In genomic region chr5:1521671-1522600, GRCh38 we compare ENCODE assay signal across 8 cellular contexts. TPM values are rescaled to one million over a fixed set of nuclear protein-coding genes. Genes with fewer than 3 reads are reported as not detected.
A peak's percentile ranks its signal among the peaks of the same experiment; 100 is the strongest.
DNase-seq lines count a peak whose midpoint lies in the region; ATAC-seq and TF ChIP-seq lines count a peak whose summit lies in the region.

No MANE protein-coding gene starts in this region.

- intact Hi-C loops in stomach (cut with DNase I; ENCODE audit: low total_unique reads), result no loop called here

- H3K4me1 ChIP-seq in stomach, result peaks cover 14 to 36% (median 31%) of the 10 kb centered on the region in 4 donors

- H3K4me3 ChIP-seq in stomach, result peak overlapping the region; percentile 84 to 99 (median 86)

- DNase-seq in EH (ENCODE audit: low read depth), result peak; percentile 91
- DNase-seq in Kasumi-1 (lab: John Stamatoyannopoulos, UW), result peak; percentile 71 to 88
- peak; percentile 54 for DNase-seq in amniotic stem cell (lab: John Stamatoyannopoulos, UW)
- DNase-seq in iris pigment epithelial cell (ENCODE audit: low read depth), result peak; percentile 89
- peak; percentile 21 for DNase-seq in stomach
- DNase-seq in NCI-H1048 (lab: John Stamatoyannopoulos, UW), result no peak
- DNase-seq in NAMALWA (ENCODE audit: low spot score), result no peak

- TF ChIP-seq CTCF in stomach (IDR thresholded peaks at IDR 0.05), result no peak

- H3K36me3 ChIP-seq in stomach, result peaks cover 0 to 32% (median 29%) of the 10 kb centered on the region in 4 donors

- no peaks in the 10 kb centered on the region for H3K9me3 ChIP-seq in stomach

- peak overlapping the region in 1 of 5 donors; percentile 8 for H3K27ac ChIP-seq in stomach

- no peak for TF ChIP-seq EP300 in stomach (IDR thresholded peaks at IDR 0.05)

- no peak for TF ChIP-seq POLR2A in stomach (IDR thresholded peaks at IDR 0.05)

- WGBS in stomach, 5 donors, result 70 to 82% (median 71%) methylated on average over 23 to 28 of the region's 28 CpGs

- ATAC-seq in HG02588 (IDR thresholded peaks at IDR 0.05; ENCODE audit: unreplicated experiment), result no peak

- no peaks in the 10 kb centered on the region for H3K27me3 ChIP-seq in stomach

RNA-seq across cellular contexts. Expression of gene LPCAT1, which starts 1.8 kb away (rescaled TPM):
- 100 to 1,000 TPM in 1 of 5 donors, 10 to 100 TPM in 4; 13.4 to 229 (median 17.4) TPM for total RNA-seq in stomach
- polyA plus RNA-seq in stomach, result 10 to 100 TPM in 2 of 3 donors, 1 to 10 TPM in 1; 5.2 to 11.8 (median 11.6) TPM

Comparison
In these comparisons a context has a peak if more than half of its experiments do, and no peak if none do; other contexts are left out.
1. DNase-seq: peak in EH (single experiment), Kasumi-1 (2 of 2), amniotic stem cell (single experiment), iris pigment epithelial cell (single experiment) and stomach (single experiment); none in NCI-H1048 (single experiment) and NAMALWA (single experiment).